1 cellular context compared by ENCODE assay signal in genomic region chr17:47907932-47908562, GRCh38.
TF ChIP-seq lines count a peak whose summit lies in the region.

No MANE protein-coding gene starts in this region.

TF ChIP-seq in HepG2, 621 proteins besides CTCF, POLR2A, EP300 and RAD21:
- TF ChIP-seq KDM4B (CRISPR knock-in tag; IDR thresholded peaks at IDR 0.05) (no peak), CEBPB (IDR thresholded peaks at IDR 0.05; ENCODE audit: borderline replicate concordance, low read depth, low read length) (peak; percentile 30; the same call in 1 of the 2 replicates)
